In the genomic region with DNA sequence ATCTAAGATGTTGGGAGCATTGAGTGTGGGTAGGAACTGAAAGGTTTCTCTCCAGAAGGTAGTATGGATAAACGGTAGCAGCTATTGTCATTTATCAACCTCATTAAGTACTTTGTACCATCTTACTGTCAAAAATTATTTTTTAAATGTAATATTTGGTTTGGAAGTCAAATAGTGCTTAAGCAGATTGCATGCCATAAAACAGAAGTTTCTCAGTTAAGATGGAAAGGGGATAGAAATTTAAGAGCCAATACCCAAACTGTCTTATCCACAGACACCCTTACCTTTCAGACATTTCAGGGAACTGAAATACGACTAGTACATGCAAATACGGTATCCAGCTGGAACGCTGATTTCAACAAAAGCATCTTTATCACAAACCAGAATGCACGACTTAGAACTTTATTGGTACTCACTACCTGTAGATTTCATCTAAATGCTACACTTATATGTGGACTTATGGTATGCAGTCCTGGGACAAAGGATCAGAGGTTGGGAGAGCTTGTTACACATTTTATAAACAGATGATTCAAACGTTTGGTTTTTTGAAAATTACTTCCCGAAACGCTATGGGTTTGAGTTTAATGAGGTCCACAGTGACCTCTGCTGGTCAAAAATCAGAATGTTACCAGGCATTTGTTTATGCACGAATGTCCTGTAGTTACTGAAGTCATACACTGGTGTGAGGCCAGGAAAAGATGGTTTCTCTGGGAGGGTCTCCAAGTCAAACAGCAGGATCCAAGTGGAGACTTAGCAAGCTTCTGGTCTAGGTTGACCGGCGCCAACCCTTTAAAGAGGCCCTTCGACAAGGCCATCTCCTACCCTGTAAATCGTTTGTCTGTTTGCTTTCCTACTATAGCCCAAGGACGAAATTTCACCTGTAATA, we compare ENCODE assay signal across 10 cellular contexts. TPM values are rescaled to one million over a fixed set of nuclear protein-coding genes. Genes with fewer than 3 reads are reported as not detected.
DNase-seq lines count a peak whose midpoint lies in the region; FAIRE-seq and TF ChIP-seq lines count a peak whose summit lies in the region.
"Had no signal": no experiment of that assay in that cellular context is flagged by ENCODE, and none has a peak within 500 bp of the region (broad histone marks: within the 10 kb centered on the region; RNA-seq: fewer than 3 reads in every experiment).

No MANE protein-coding gene starts in this region.

- no peak overlapping the region for H3K9ac ChIP-seq in SU-DHL-6 (ENCODE audit: low read length)
- no peak overlapping the region for H3K9ac ChIP-seq in keratinocyte (ENCODE audit: control insufficient read depth, extremely low read depth, insufficient read depth, low read length)
- H3K9ac ChIP-seq: BLaER1 had no signal

- peaks cover 17% of the 10 kb centered on the region for H3K4me1 ChIP-seq in HAP-1
- no peaks in the 10 kb centered on the region for H3K4me1 ChIP-seq in keratinocyte (ENCODE audit: control insufficient read depth, extremely low read depth, insufficient read depth, low read length)
- H3K4me1 ChIP-seq: BLaER1 had no signal

- H3K4me2 ChIP-seq in SU-DHL-6 (ENCODE audit: low read depth, low read length, poor library complexity, severe bottlenecking): peak overlapping the region; percentile 24
- peak overlapping the region; percentile 72 for H3K4me2 ChIP-seq in keratinocyte (ENCODE audit: control insufficient read depth, extremely low read depth, insufficient read depth, low read depth, low read length)
- H3K4me2 ChIP-seq: BLaER1 had no signal

- no peaks in the 10 kb centered on the region for H3K9me1 ChIP-seq in keratinocyte (ENCODE audit: control insufficient read depth, extremely low read depth, insufficient read depth, low read length)

- H3K9me3 ChIP-seq in HAP-1 (no peaks in the 10 kb centered on the region), SU-DHL-6 (ENCODE audit: insufficient read depth, low read length) (no peaks in the 10 kb centered on the region), keratinocyte (ENCODE audit: control insufficient read depth, low read depth, low read length) (no peaks in the 10 kb centered on the region)
- H3K9me3 ChIP-seq: BLaER1 had no signal

- H3K27me3 ChIP-seq in HAP-1 (ENCODE audit: low read depth): no peaks in the 10 kb centered on the region
- no peaks in the 10 kb centered on the region for H3K27me3 ChIP-seq in SU-DHL-6 (ENCODE audit: low read length)
- no peaks in the 10 kb centered on the region for H3K27me3 ChIP-seq in bronchial epithelial cell (ENCODE audit: control insufficient read depth, insufficient read depth, low read length)
- no peaks in the 10 kb centered on the region for H3K27me3 ChIP-seq in keratinocyte (ENCODE audit: control insufficient read depth, extremely low read depth, insufficient read depth, low read length)
- H3K27me3 ChIP-seq: BLaER1 had no signal

- TF ChIP-seq CTCF in SU-DHL-6 (IDR thresholded peaks at IDR 0.05; ENCODE audit: insufficient read depth, low read length, poor library complexity, severe bottlenecking) (peak; percentile 76), bronchial epithelial cell (IDR thresholded peaks at IDR 0.05; ENCODE audit: insufficient read depth, low read length, severe bottlenecking) (peak; percentile 65), keratinocyte (optimal IDR thresholded peaks at IDR 0.05 in 1 of 3, IDR thresholded peaks at IDR 0.05 in 1 of 3, conservative IDR thresholded peaks at IDR 0.05 in 1 of 3; ENCODE audit: extremely low read depth in 1 of 3, insufficient read depth in 2 of 3, low read length in 3 of 3) (peak; percentile 47 to 77 (median 53))

- H3K4me3 ChIP-seq in HAP-1 (peak overlapping the region; percentile 9; the same call in 1 of the 2 replicates), SU-DHL-6 (ENCODE audit: insufficient read depth, low read length, poor library complexity, severe bottlenecking) (no peak overlapping the region), bronchial epithelial cell (ENCODE audit: low read depth, low read length) (no peak overlapping the region), keratinocyte (ENCODE audit: control insufficient read depth in 2 of 3, extremely low read depth in 1 of 3, insufficient read depth in 2 of 3, low read depth in 1 of 3, low read length in 3 of 3) (peak overlapping the region in 1 of 3 experiments; percentile 45)
- H3K4me3 ChIP-seq: BLaER1, skin epidermis had no signal

- H2AFZ ChIP-seq in SU-DHL-6 (ENCODE audit: low read depth, low read length, severe bottlenecking): peak overlapping the region; percentile 69
- peak overlapping the region; percentile 67 for H2AFZ ChIP-seq in keratinocyte (ENCODE audit: control insufficient read depth, low read length)

- FAIRE-seq in bronchial epithelial cell (lab: Jason Lieb, UNC) (peak; percentile 52), keratinocyte (lab: Jason Lieb, UNC) (peak; percentile 84)

- H3F3A ChIP-seq in SU-DHL-6 (ENCODE audit: insufficient read depth): no peaks in the 10 kb centered on the region

- DNase-seq in DMS79 treated with DMSO at 0.1 percent for 48 hours (lab: John Stamatoyannopoulos, UW): peak; percentile 56
- no peak for DNase-seq in DMS79 (lab: John Stamatoyannopoulos, UW)
- peak; percentile 71 to 80 for DNase-seq in HAP-1 (ENCODE audit: low spot score in 2 of 2)
- peak; percentile 61 for DNase-seq in NCI-H1105 treated with DMSO at 0.1 percent for 48 hours (lab: John Stamatoyannopoulos, UW)
- DNase-seq in bronchial epithelial cell (ENCODE audit: low read depth): peak; percentile 78
- DNase-seq in keratinocyte (ENCODE audit: low read depth, low spot score): peak; percentile 32
- peak; percentile 38 to 53 for DNase-seq in stimulated activated CD4-positive, alpha-beta T cell treated with anti-CD3 and anti-CD28 coated beads, Interleukin-2, amount 100 ng/mL, for 48 hours

- no peaks in the 10 kb centered on the region for H3K9me2 ChIP-seq in SU-DHL-6 (replicated peaks; ENCODE audit: insufficient read depth, low read length)

- H3K36me3 ChIP-seq in HAP-1 (replicated peaks) (no peaks in the 10 kb centered on the region), SU-DHL-6 (ENCODE audit: low read length) (no peaks in the 10 kb centered on the region), bronchial epithelial cell (ENCODE audit: control insufficient read depth, insufficient read depth, low read length) (no peaks in the 10 kb centered on the region), keratinocyte (ENCODE audit: control insufficient read depth in 2 of 2, extremely low read depth in 1 of 2, insufficient read depth in 2 of 2, low read length in 2 of 2) (no peaks in the 10 kb centered on the region)
- H3K36me3 ChIP-seq: BLaER1 had no signal

- H4K20me1 ChIP-seq in SU-DHL-6 (ENCODE audit: low read depth, low read length) (no peaks in the 10 kb centered on the region), keratinocyte (ENCODE audit: control insufficient read depth, extremely low read depth, insufficient read depth, low read length) (no peaks in the 10 kb centered on the region)
- H4K20me1 ChIP-seq: BLaER1 had no signal

- no peaks in the 10 kb centered on the region for H3K79me2 ChIP-seq in SU-DHL-6 (ENCODE audit: insufficient read depth, low read length)
- H3K79me2 ChIP-seq in keratinocyte (ENCODE audit: control insufficient read depth, insufficient read depth, low read length): no peaks in the 10 kb centered on the region

- dilution Hi-C loops in keratinocyte (cut with MboI; ENCODE audit: extremely low pct_ligation_motif_present, low sequenced_read_pairs): no loop called here

- in situ Hi-C loops in HAP-1 (cut with MboI; ENCODE audit: low sequenced_read_pairs): loop anchor here (25.0 kb wide), 2 partner anchors 173 to 573 kb away; partner anchors contain the start of genes SEMA6D and SLC24A5

- H3K27ac ChIP-seq in SU-DHL-6 (ENCODE audit: low read depth, low read length) (no peak overlapping the region), keratinocyte (ENCODE audit: control insufficient read depth, insufficient read depth, low read length) (no peak overlapping the region)
- H3K27ac ChIP-seq: BLaER1, skin epidermis had no signal

RNA-seq across cellular contexts. Expression of gene DUT, which starts 45.7 kb away (rescaled TPM):
- total RNA-seq in bronchial epithelial cell: 25.5 and 30.8 TPM in 2 replicates
- 46.2 to 79.8 TPM (median 52.5 TPM) in 3 replicates for polyA plus RNA-seq in keratinocyte
- polyA plus RNA-seq in keratinocyte (2011; ENCODE audit: low read depth): 70.3 TPM
- polyA plus RNA-seq in keratinocyte (2011; cell fraction: cytosol; rRNA removed): 38.2 and 45.0 TPM in 2 replicates
- 35.1 and 71.5 TPM in 2 replicates for polyA plus RNA-seq in keratinocyte (2011; cell fraction: nucleus; rRNA removed)
- 57.4 and 70.3 TPM in 2 replicates for polyA plus RNA-seq in keratinocyte (2012; ENCODE audit: low replicate concordance)
- polyA minus RNA-seq in keratinocyte: 4.3 to 8.8 TPM (median 5.5 TPM) in 3 replicates
- polyA minus RNA-seq in keratinocyte (2011; cell fraction: cytosol; rRNA and poly(A)+ RNA removed): 50.3 TPM
- polyA minus RNA-seq in keratinocyte (2011; cell fraction: nucleus; rRNA and poly(A)+ RNA removed): 8.8 and 11.3 TPM in 2 replicates
